ENCODE assay signal across 9 cellular contexts in genomic region chrX:74492720-74493201, GRCh38.
DNase-seq lines count a peak whose midpoint lies in the region; ATAC-seq and TF ChIP-seq lines count a peak whose summit lies in the region.
"Had no signal": no experiment of that assay in that cellular context is flagged by ENCODE, and none has a peak within 500 bp of the region (broad histone marks: within the 10 kb centered on the region; RNA-seq: fewer than 3 reads in every experiment).

No MANE protein-coding gene starts in this region.

- H3K27ac Mint-ChIP-seq in activated CD8-positive, alpha-beta T cell treated with anti-CD3 and anti-CD28 coated beads for 36 hours = no peak overlapping the region
- no peak overlapping the region for H3K27ac Mint-ChIP-seq in mesothelial cell of epicardium

- no peaks in the 10 kb centered on the region for H3K36me3 Mint-ChIP-seq in activated CD8-positive, alpha-beta T cell treated with anti-CD3 and anti-CD28 coated beads for 36 hours (ENCODE audit: low read depth)
- H3K36me3 Mint-ChIP-seq in mesothelial cell of epicardium = no peaks in the 10 kb centered on the region

- no CpG with 5 or more reads among the region's 3 CpGs for WGBS in mesendoderm (ENCODE audit: extremely low coverage, insufficient coverage, low lambda C conversion rate)
- WGBS in heart left ventricle, 4 donors = 44 to 84% (median 66%) methylated on average over 3 of the region's 3 CpGs

- peak; percentile 60 for TF ChIP-seq RAD21 in Ishikawa (IDR thresholded peaks at IDR 0.05; ENCODE audit: low read depth)

- H3K4me3 ChIP-seq in mesendoderm (ENCODE audit: low read length) (no peak overlapping the region), heart left ventricle (no peak overlapping the region)

- TF ChIP-seq EP300 in Ishikawa (IDR thresholded peaks at IDR 0.05; ENCODE audit: borderline replicate concordance) = no peak

- POLR2A ChIA-PET in activated CD8-positive, alpha-beta T cell treated with anti-CD3 and anti-CD28 coated beads for 36 hours (lab: Charles Lee) = no interaction called here

- no peak overlapping the region for H3K18ac ChIP-seq in mesendoderm (ENCODE audit: low read length)

- H2BK120ac ChIP-seq in mesendoderm (ENCODE audit: low read depth, low read length) = no peak overlapping the region

- no peak overlapping the region for H3K56ac ChIP-seq in mesendoderm (ENCODE audit: low read length)

- H3K79me2 ChIP-seq in mesendoderm (ENCODE audit: control insufficient read depth, insufficient read depth, low read length) = no peaks in the 10 kb centered on the region

- no peak overlapping the region for H2AK5ac ChIP-seq in mesendoderm (ENCODE audit: low read length)

- H2BK5ac ChIP-seq in mesendoderm (ENCODE audit: low read length) = no peak overlapping the region

- intact Hi-C loops in activated CD8-positive, alpha-beta T cell treated with anti-CD3 and anti-CD28 coated beads for 36 hours (cut with micrococcal nuclease) = loop anchor here (10.0 kb wide), 1 partner anchor 62 kb away; no protein-coding TSS in a partner anchor
- intact Hi-C loops in heart left ventricle (cut with DNase I) = no loop called here

- no peak overlapping the region for H3K9ac ChIP-seq in mesendoderm (ENCODE audit: low read length)

- H3K9me3 ChIP-seq in heart left ventricle = no peaks in the 10 kb centered on the region

- H3K4me1 ChIP-seq in mesendoderm (ENCODE audit: control insufficient read depth, low read depth, low read length) = no peaks in the 10 kb centered on the region
- no peaks in the 10 kb centered on the region for H3K4me1 ChIP-seq in heart left ventricle

- TF ChIP-seq CTCF in GM10266 (IDR thresholded peaks at IDR 0.05; ENCODE audit: control insufficient read depth, insufficient read depth, low read depth, missing control alignments) (peak; percentile 32), mesothelial cell of epicardium (IDR thresholded peaks at IDR 0.05; ENCODE audit: unreplicated experiment) (no peak), heart left ventricle (IDR thresholded peaks at IDR 0.05) (peak in 1 of 12 donors; percentile 6)
- TF ChIP-seq CTCF in activated CD8-positive, alpha-beta T cell treated with anti-CD3 and anti-CD28 coated beads for 36 hours (IDR thresholded peaks at IDR 0.05) = peak; percentile 16

- no peak overlapping the region for H3K4me2 ChIP-seq in mesendoderm (ENCODE audit: low read length)

- H3K23ac ChIP-seq in mesendoderm (ENCODE audit: low read length) = no peak overlapping the region

- H3K4me1 Mint-ChIP-seq in activated CD8-positive, alpha-beta T cell treated with anti-CD3 and anti-CD28 coated beads for 36 hours (ENCODE audit: low read depth) = no peaks in the 10 kb centered on the region
- no peaks in the 10 kb centered on the region for H3K4me1 Mint-ChIP-seq in mesothelial cell of epicardium

- CTCF ChIA-PET in activated CD8-positive, alpha-beta T cell treated with anti-CD3 and anti-CD28 coated beads for 36 hours (lab: Charles Lee) = interaction anchor here (1.0 to 1.6 kb wide), 4 partner anchors 42 to 57 kb away, joined by 3 to 6 read pairs (median 4); no protein-coding TSS in a partner anchor

- H3K36me3 ChIP-seq in mesendoderm (ENCODE audit: control insufficient read depth, insufficient read depth, low read length) (no peaks in the 10 kb centered on the region), heart left ventricle (no peaks in the 10 kb centered on the region)

- no peaks in the 10 kb centered on the region for H3K27me3 Mint-ChIP-seq in activated CD8-positive, alpha-beta T cell treated with anti-CD3 and anti-CD28 coated beads for 36 hours
- no peaks in the 10 kb centered on the region for H3K27me3 Mint-ChIP-seq in mesothelial cell of epicardium (ENCODE audit: low read depth)

- H3K27ac ChIP-seq in mesendoderm (ENCODE audit: low read depth, low read length) (no peak overlapping the region), heart left ventricle (no peak overlapping the region)

- no peak for ATAC-seq in activated CD8-positive, alpha-beta T cell treated with anti-CD3 and anti-CD28 coated beads for 36 hours
- ATAC-seq in heart left ventricle = no peak

- no peak overlapping the region for H3K4ac ChIP-seq in mesendoderm (ENCODE audit: low read depth, low read length)

- no peak overlapping the region for H4K5ac ChIP-seq in mesendoderm (ENCODE audit: low read length)

- TF ChIP-seq POLR2A in heart left ventricle (IDR thresholded peaks at IDR 0.05) = no peak

- no peak overlapping the region for H2BK15ac ChIP-seq in mesendoderm (replicated peaks; ENCODE audit: low read depth)

- H3K9me3 Mint-ChIP-seq in activated CD8-positive, alpha-beta T cell treated with anti-CD3 and anti-CD28 coated beads for 36 hours = no peaks in the 10 kb centered on the region
- H3K9me3 Mint-ChIP-seq in mesothelial cell of epicardium = no peaks in the 10 kb centered on the region

- H3K79me1 ChIP-seq in mesendoderm (ENCODE audit: low read length) = no peaks in the 10 kb centered on the region

- no peak overlapping the region for H3K4me3 Mint-ChIP-seq in activated CD8-positive, alpha-beta T cell treated with anti-CD3 and anti-CD28 coated beads for 36 hours
- no peak overlapping the region for H3K4me3 Mint-ChIP-seq in mesothelial cell of epicardium

- H3K27me3 ChIP-seq in mesendoderm (ENCODE audit: insufficient read depth, low read length, poor library complexity) = no peaks in the 10 kb centered on the region
- peaks cover 0 to 11% (median 0%) of the 10 kb centered on the region in 9 donors for H3K27me3 ChIP-seq in heart left ventricle

- no peak overlapping the region for H4K8ac ChIP-seq in mesendoderm (ENCODE audit: low read depth, low read length)

- DNase-seq in GM10266 (ENCODE audit: extremely low spot score) = no peak
- peak; percentile 43 for DNase-seq in activated CD8-positive, alpha-beta T cell treated with anti-CD3 and anti-CD28 coated beads for 36 hours
- DNase-seq in mesendoderm = peak; percentile 69
- no peak for DNase-seq in mesothelial cell of epicardium (ENCODE audit: low spot score in 2 of 2, unreplicated experiment in 2 of 2)
- no peak for DNase-seq in AG08396 (ENCODE audit: low spot score)
- DNase-seq in heart left ventricle = no peak
- no peak for DNase-seq in dedifferentiated amniotic fluid mesenchymal stem cell (ENCODE audit: extremely low spot score)
- DNase-seq: NCI-H187 treated with DMSO at 0.1 percent for 48 hours had no signal

TF ChIP-seq in Ishikawa, 13 proteins besides CTCF, POLR2A, EP300 and RAD21:
- no peak for TF ChIP-seq ZBTB7A (IDR thresholded peaks at IDR 0.05; ENCODE audit: low read depth)
- no peak for TF ChIP-seq CEBPB (IDR thresholded peaks at IDR 0.05)
- no peak for TF ChIP-seq NFIC (IDR thresholded peaks at IDR 0.05)
- TF ChIP-seq YY1 (IDR thresholded peaks at IDR 0.05; ENCODE audit: low read depth) = no peak
- TF ChIP-seq FOXM1 (IDR thresholded peaks at IDR 0.05; ENCODE audit: borderline replicate concordance, low read depth) = no peak
- TF ChIP-seq CREB1 (IDR thresholded peaks at IDR 0.05; ENCODE audit: low read depth) = no peak
- TF ChIP-seq TCF12 (IDR thresholded peaks at IDR 0.05; ENCODE audit: low read depth) = no peak
- TF ChIP-seq TEAD4 (IDR thresholded peaks at IDR 0.05) = no peak
- TF ChIP-seq, protein P1, sequence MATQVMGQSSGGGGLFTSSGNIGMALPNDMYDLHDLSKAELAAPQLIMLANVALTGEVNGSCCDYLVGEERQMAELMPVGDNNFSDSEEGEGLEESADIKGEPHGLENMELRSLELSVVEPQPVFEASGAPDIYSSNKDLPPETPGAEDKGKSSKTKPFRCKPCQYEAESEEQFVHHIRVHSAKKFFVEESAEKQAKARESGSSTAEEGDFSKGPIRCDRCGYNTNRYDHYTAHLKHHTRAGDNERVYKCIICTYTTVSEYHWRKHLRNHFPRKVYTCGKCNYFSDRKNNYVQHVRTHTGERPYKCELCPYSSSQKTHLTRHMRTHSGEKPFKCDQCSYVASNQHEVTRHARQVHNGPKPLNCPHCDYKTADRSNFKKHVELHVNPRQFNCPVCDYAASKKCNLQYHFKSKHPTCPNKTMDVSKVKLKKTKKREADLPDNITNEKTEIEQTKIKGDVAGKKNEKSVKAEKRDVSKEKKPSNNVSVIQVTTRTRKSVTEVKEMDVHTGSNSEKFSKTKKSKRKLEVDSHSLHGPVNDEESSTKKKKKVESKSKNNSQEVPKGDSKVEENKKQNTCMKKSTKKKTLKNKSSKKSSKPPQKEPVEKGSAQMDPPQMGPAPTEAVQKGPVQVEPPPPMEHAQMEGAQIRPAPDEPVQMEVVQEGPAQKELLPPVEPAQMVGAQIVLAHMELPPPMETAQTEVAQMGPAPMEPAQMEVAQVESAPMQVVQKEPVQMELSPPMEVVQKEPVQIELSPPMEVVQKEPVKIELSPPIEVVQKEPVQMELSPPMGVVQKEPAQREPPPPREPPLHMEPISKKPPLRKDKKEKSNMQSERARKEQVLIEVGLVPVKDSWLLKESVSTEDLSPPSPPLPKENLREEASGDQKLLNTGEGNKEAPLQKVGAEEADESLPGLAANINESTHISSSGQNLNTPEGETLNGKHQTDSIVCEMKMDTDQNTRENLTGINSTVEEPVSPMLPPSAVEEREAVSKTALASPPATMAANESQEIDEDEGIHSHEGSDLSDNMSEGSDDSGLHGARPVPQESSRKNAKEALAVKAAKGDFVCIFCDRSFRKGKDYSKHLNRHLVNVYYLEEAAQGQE (IDR thresholded peaks at IDR 0.05; ENCODE audit: low read depth) = no peak

Comparison
In these comparisons a context has a peak if more than half of its experiments do, and no peak if none do; other contexts are left out.
1. DNase-seq: peak in activated CD8-positive, alpha-beta T cell treated with anti-CD3 and anti-CD28 coated beads for 36 hours (single experiment) and mesendoderm (single experiment); none in GM10266 (single experiment), mesothelial cell of epicardium (0 of 2), AG08396 (single experiment), heart left ventricle (0 of 5) and dedifferentiated amniotic fluid mesenchymal stem cell (single experiment).